ENCODE assay signal across 8 cellular contexts in genomic region chr6:142300758-142301251, GRCh38. TPM values are rescaled to one million over a fixed set of nuclear protein-coding genes. Genes with fewer than 3 reads are reported as not detected.
A peak's percentile ranks its signal among the peaks of the same experiment; 100 is the strongest.
DNase-seq lines count a peak whose midpoint lies in the region; ATAC-seq and TF ChIP-seq lines count a peak whose summit lies in the region.

No MANE protein-coding gene starts in this region.

- DNase-seq in brain microvascular endothelial cell (peak; percentile 73), lower leg skin (ENCODE audit: low spot score in 2 of 2) (peak; percentile 53 to 76), vagina (ENCODE audit: extremely low spot score in 2 of 2) (no peak), GM19238 (ENCODE audit: insufficient read length, low spot score) (no peak), dedifferentiated amniotic fluid mesenchymal stem cell (ENCODE audit: extremely low spot score) (no peak)

- H3K4me3 ChIP-seq in HUES48 (ENCODE audit: low read depth, low read length) (peak overlapping the region; percentile 88), brain microvascular endothelial cell (ENCODE audit: low read depth, low read length) (peak overlapping the region; percentile 71), lower leg skin (ENCODE audit: low read depth, poor library complexity, severe bottlenecking) (peak overlapping the region; percentile 56), vagina (peak overlapping the region in 1 of 2 donors; percentile 57)

- H3K27ac ChIP-seq in 22Rv1 (peak overlapping the region; percentile 83), HUES48 (ENCODE audit: low read depth, low read length) (no peak overlapping the region), brain microvascular endothelial cell (no peak overlapping the region), vagina (peak overlapping the region; percentile 73)

- TF ChIP-seq CTCF in 22Rv1 (IDR thresholded peaks at IDR 0.05): no peak
- no peak for TF ChIP-seq CTCF in brain microvascular endothelial cell (IDR thresholded peaks at IDR 0.05; ENCODE audit: low read depth, low read length, missing control alignments)
- TF ChIP-seq CTCF in lower leg skin (IDR thresholded peaks at IDR 0.05): no peak
- no peak for TF ChIP-seq CTCF in vagina (IDR thresholded peaks at IDR 0.05)

- H3K4me1 ChIP-seq in HUES48 (ENCODE audit: control insufficient read depth, insufficient read depth, low read length) (peaks cover 18% of the 10 kb centered on the region), vagina (peaks cover 4% of the 10 kb centered on the region)

- intact Hi-C loops in lower leg skin (cut with DNase I; ENCODE audit: low total_unique reads): no loop called here
- intact Hi-C loops in vagina (cut with DNase I): no loop called here

- H3K9me3 ChIP-seq in HUES48 (ENCODE audit: control insufficient read depth, insufficient read depth, low read length) (no peaks in the 10 kb centered on the region), vagina (no peaks in the 10 kb centered on the region)

- TF ChIP-seq POLR2A in lower leg skin (IDR thresholded peaks at IDR 0.05) (no peak), vagina (IDR thresholded peaks at IDR 0.05) (no peak)

- H3K36me3 ChIP-seq in HUES48 (ENCODE audit: control insufficient read depth, insufficient read depth, low read length) (no peaks in the 10 kb centered on the region), brain microvascular endothelial cell (replicated peaks) (no peaks in the 10 kb centered on the region), vagina (no peaks in the 10 kb centered on the region)

- peaks cover 40% of the 10 kb centered on the region for H3K27me3 ChIP-seq in HUES48 (ENCODE audit: control insufficient read depth, insufficient read depth, low read length)
- no peaks in the 10 kb centered on the region for H3K27me3 ChIP-seq in brain microvascular endothelial cell (replicated peaks)
- no peaks in the 10 kb centered on the region for H3K27me3 ChIP-seq in vagina

- ATAC-seq in HG03175 (IDR thresholded peaks at IDR 0.05; ENCODE audit: unreplicated experiment): no peak

- in situ Hi-C loops in brain microvascular endothelial cell (cut with HindIII; ENCODE audit: low pct_ligation_motif_present, low sequenced_read_pairs): no loop called here

- whole genome bisulfite sequencing in lower leg skin, 2 donors: 17 to 44% methylated on average over 6 of the region's 6 CpGs

- no peak overlapping the region for H3K9ac ChIP-seq in HUES48 (ENCODE audit: low read depth, low read length)

RNA-seq across cellular contexts. Expression of gene ADGRG6, which starts 1.0 kb away (rescaled TPM):
- 10 to 100 TPM; 41.8 to 54.8 (median 50.0) TPM for total RNA-seq in lower leg skin
- total RNA-seq in vagina: 22.6 TPM

Comparison
In these comparisons a context has a peak if more than half of its experiments do, and no peak if none do; other contexts are left out.
1. H3K27ac ChIP-seq: peak in 22Rv1 (single experiment) and vagina (single experiment); none in HUES48 (single experiment) and brain microvascular endothelial cell (single experiment).
2. DNase-seq: peak in brain microvascular endothelial cell (single experiment) and lower leg skin (2 of 2); none in vagina (0 of 2), GM19238 (single experiment) and dedifferentiated amniotic fluid mesenchymal stem cell (single experiment).